8 cellular contexts compared by ENCODE assay signal in genomic region chr1:210342986-210343780, GRCh38. TPM values are rescaled to one million over a fixed set of nuclear protein-coding genes. Genes with fewer than 3 reads are reported as not detected.
DNase-seq lines count a peak whose midpoint lies in the region; ATAC-seq and TF ChIP-seq lines count a peak whose summit lies in the region.

No MANE protein-coding gene starts in this region.

- H3K36me3 Mint-ChIP-seq in CD4-positive, alpha-beta T cell (ENCODE audit: low read depth) = no peaks in the 10 kb centered on the region

- H3K27me3 ChIP-seq in GM06990 (replicated peaks; ENCODE audit: control insufficient read depth, insufficient read depth, low read length) (no peaks in the 10 kb centered on the region), upper lobe of right lung (no peaks in the 10 kb centered on the region)
- no peaks in the 10 kb centered on the region for H3K27me3 ChIP-seq in CD4-positive, alpha-beta T cell (ENCODE audit: control insufficient read depth, insufficient read depth, low read length)

- H3K36me3 ChIP-seq in GM06990 (ENCODE audit: control insufficient read depth, insufficient read depth, low read length) (no peaks in the 10 kb centered on the region), upper lobe of right lung (no peaks in the 10 kb centered on the region)

- peak; percentile 34 for DNase-seq in GM06990 (ENCODE audit: extremely low read depth, insufficient read length)
- peak; percentile 66 for DNase-seq in NCI-H1436 treated with DMSO at 0.1 percent for 48 hours (lab: John Stamatoyannopoulos, UW)
- DNase-seq in Right ventricle myocardium superior = no peak
- no peak for DNase-seq in upper lobe of right lung
- no peak for DNase-seq in SK-N-DZ (ENCODE audit: low spot score)
- no peak for DNase-seq in CD4-positive, alpha-beta T cell
- no peak for DNase-seq in medulla oblongata (ENCODE audit: extremely low spot score)

- H3K27ac Mint-ChIP-seq in CD4-positive, alpha-beta T cell = no peak overlapping the region

- peak; percentile 68 for ATAC-seq in GM21825 (IDR thresholded peaks at IDR 0.05; ENCODE audit: unreplicated experiment)
- ATAC-seq in Right ventricle myocardium superior (ENCODE audit: poor library complexity) = peak; percentile 29
- peak; percentile 40 for ATAC-seq in upper lobe of right lung
- ATAC-seq in CD4-positive, alpha-beta T cell (ENCODE audit: poor library complexity) = no peak

- H3K27me3 Mint-ChIP-seq in CD4-positive, alpha-beta T cell = no peaks in the 10 kb centered on the region

- CTCF ChIA-PET in CD4-positive, alpha-beta T cell (lab: Charles Lee) = no interaction called here

- no peaks in the 10 kb centered on the region for H3K9me3 Mint-ChIP-seq in CD4-positive, alpha-beta T cell

- H3K9me3 ChIP-seq in upper lobe of right lung = no peaks in the 10 kb centered on the region
- no peaks in the 10 kb centered on the region for H3K9me3 ChIP-seq in CD4-positive, alpha-beta T cell (ENCODE audit: control insufficient read depth, low read length)

- H3K4me3 ChIP-seq in GM06990 (replicated peaks; ENCODE audit: low read depth, low read length) = peak overlapping the region; percentile 8
- peak overlapping the region; percentile 43 for H3K4me3 ChIP-seq in upper lobe of right lung

- intact Hi-C loops in Right ventricle myocardium superior (cut with DNase I) = no loop called here
- intact Hi-C loops in upper lobe of right lung (cut with DNase I) = no loop called here
- intact Hi-C loops in CD4-positive, alpha-beta T cell (cut with DNase I, micrococcal nuclease) = no loop called here

- POLR2A ChIA-PET in CD4-positive, alpha-beta T cell (lab: Charles Lee) = interaction anchor here (3.1 kb wide), 1 partner anchor 11 kb away, joined by 17 read pairs; no protein-coding TSS in a partner anchor

- H3K27ac ChIP-seq in upper lobe of right lung = peak overlapping the region; percentile 7
- H3K27ac ChIP-seq in CD4-positive, alpha-beta T cell (ENCODE audit: low read depth, low read length) = no peak overlapping the region

- H3K4me3 Mint-ChIP-seq in CD4-positive, alpha-beta T cell = no peak overlapping the region

- no peaks in the 10 kb centered on the region for H3K4me1 Mint-ChIP-seq in CD4-positive, alpha-beta T cell (ENCODE audit: low read depth)

- H3K4me1 ChIP-seq in upper lobe of right lung = peaks cover 6% of the 10 kb centered on the region

- no peak for TF ChIP-seq CTCF in GM06990 (IDR thresholded peaks at IDR 0.05; ENCODE audit: insufficient read depth, low read length, poor library complexity, severe bottlenecking)
- no peak for TF ChIP-seq CTCF in upper lobe of right lung (IDR thresholded peaks at IDR 0.05)
- TF ChIP-seq CTCF in CD4-positive, alpha-beta T cell (IDR thresholded peaks at IDR 0.05) = no peak

RNA-seq across cellular contexts. Expression of gene HHAT, which starts 14.5 kb away (rescaled TPM):
- total RNA-seq in Right ventricle myocardium superior (1.5 TPM), upper lobe of right lung (4.3 TPM)
- 13.6 and 15.3 TPM in 2 replicates for polyA plus RNA-seq in SK-N-DZ (2014; cell fraction: cytosol; rRNA removed)
- 8.9 and 14.1 TPM in 2 replicates for polyA plus RNA-seq in SK-N-DZ (2014; cell fraction: nucleus; rRNA removed)
- total RNA-seq in CD4-positive, alpha-beta T cell = 1 to 10 TPM; 3.1 to 3.3 TPM

Comparison
In these comparisons a context has a peak if more than half of its experiments do, and no peak if none do; other contexts are left out.
1. DNase-seq: peak in GM06990 (single experiment) and NCI-H1436 treated with DMSO at 0.1 percent for 48 hours (single experiment); none in Right ventricle myocardium superior (single experiment), upper lobe of right lung (single experiment), SK-N-DZ (single experiment), CD4-positive, alpha-beta T cell (0 of 10) and medulla oblongata (single experiment).